ENCODE assay signal across 18 cellular contexts in the genomic region with DNA sequence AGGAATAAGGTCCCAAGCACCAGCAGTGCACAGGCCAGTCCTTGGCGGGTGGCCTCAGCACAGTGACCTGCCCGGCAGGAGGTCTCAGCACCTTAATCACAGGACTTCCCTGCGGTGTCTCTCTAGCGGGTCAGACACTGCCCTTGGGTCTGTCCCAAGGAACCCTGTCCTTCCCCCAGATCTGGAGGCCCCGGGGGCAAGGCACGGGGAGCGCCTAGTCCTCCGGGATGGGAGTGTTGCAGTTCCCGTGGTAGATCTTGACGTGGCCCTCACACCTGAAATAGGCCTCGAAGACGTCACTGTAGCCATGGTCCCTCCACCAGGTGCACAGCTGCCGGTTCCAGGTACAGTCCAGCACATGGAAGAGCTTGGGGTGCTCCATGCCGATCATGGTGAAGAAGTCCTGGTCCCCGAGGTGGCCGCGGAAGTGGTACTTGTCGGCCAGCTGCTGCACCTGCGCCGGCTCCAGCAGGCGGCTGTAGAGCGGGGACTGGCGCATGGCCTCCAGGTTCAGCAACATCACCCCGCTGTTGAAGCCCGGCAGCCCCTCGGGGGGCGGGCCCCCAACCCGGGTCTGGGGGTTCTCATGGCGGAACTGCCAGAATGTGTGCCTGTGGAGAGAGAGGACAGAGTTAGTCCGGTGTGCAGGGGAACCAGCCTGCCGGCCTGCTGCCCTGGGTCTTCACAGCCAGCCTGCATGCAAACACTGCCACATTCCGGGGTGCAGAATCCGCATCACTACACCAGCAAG.
DNase-seq lines count a peak whose midpoint lies in the region; ATAC-seq and TF ChIP-seq lines count a peak whose summit lies in the region.
"Had no signal": no experiment of that assay in that cellular context is flagged by ENCODE, and none has a peak within 500 bp of the region (broad histone marks: within the 10 kb centered on the region; RNA-seq: fewer than 3 reads in every experiment).

No MANE protein-coding gene starts in this region.

- H3K9me3 ChIP-seq in left ventricle myocardium inferior (replicated peaks) = no peaks in the 10 kb centered on the region
- H3K9me3 ChIP-seq in trophoblast cell (ENCODE audit: insufficient read depth, low read depth, low read length) = peaks cover 2% of the 10 kb centered on the region
- no peaks in the 10 kb centered on the region for H3K9me3 ChIP-seq in aorta (ENCODE audit: control insufficient read depth, low read length)
- no peaks in the 10 kb centered on the region for H3K9me3 ChIP-seq in psoas muscle

- H3K4me2 ChIP-seq in trophoblast cell (ENCODE audit: low read length) = no peak overlapping the region
- H3K4me2 ChIP-seq: BLaER1, KMS-11 had no signal

- no peak overlapping the region for H4K91ac ChIP-seq in trophoblast cell (ENCODE audit: low read depth, low read length)

- WGBS in trophoblast cell (ENCODE audit: extremely low coverage, insufficient coverage, insufficient read length) = no CpG with 5 or more reads among the region's 33 CpGs
- 97 to 99% methylated on average over 33 of the region's 33 CpGs for WGBS in aorta, 2 donors
- 97 to 98% (median 98%) methylated on average over 32 to 33 of the region's 33 CpGs for whole genome bisulfite sequencing in psoas muscle, 3 donors

- H3K27ac ChIP-seq in left ventricle myocardium inferior (replicated peaks) (no peak overlapping the region), trophoblast cell (ENCODE audit: low read depth, low read length) (no peak overlapping the region), aorta (ENCODE audit: low read depth in 1 of 2, low read length in 2 of 2) (no peak overlapping the region), psoas muscle (no peak overlapping the region)
- H3K27ac ChIP-seq: BLaER1, KMS-11 had no signal

- H4K12ac ChIP-seq in trophoblast cell (ENCODE audit: low read depth, low read length) = no peak overlapping the region

- TF ChIP-seq CTCF in left ventricle myocardium inferior (IDR thresholded peaks at IDR 0.05; ENCODE audit: borderline replicate concordance) (no peak), psoas muscle (IDR thresholded peaks at IDR 0.05) (no peak)

- H3K9me3 Mint-ChIP-seq in activated CD4-positive, alpha-beta T cell treated with anti-CD3 and anti-CD28 coated beads for 36 hours (ENCODE audit: low read depth) = no peaks in the 10 kb centered on the region
- no peaks in the 10 kb centered on the region for H3K9me3 Mint-ChIP-seq in effector memory CD8-positive, alpha-beta T cell

- H2AFZ ChIP-seq in trophoblast cell (ENCODE audit: insufficient read depth, low read length, poor library complexity) = no peak overlapping the region

- H3K23ac ChIP-seq in trophoblast cell (ENCODE audit: low read length) = no peak overlapping the region

- H3K18ac ChIP-seq in trophoblast cell (ENCODE audit: low read length) = no peak overlapping the region

- no peaks in the 10 kb centered on the region for H3K79me2 ChIP-seq in trophoblast cell (ENCODE audit: control insufficient read depth, insufficient read depth, low read length, poor library complexity)

- no peaks in the 10 kb centered on the region for H3K27me3 Mint-ChIP-seq in activated CD4-positive, alpha-beta T cell treated with anti-CD3 and anti-CD28 coated beads for 36 hours
- no peaks in the 10 kb centered on the region for H3K27me3 Mint-ChIP-seq in effector memory CD8-positive, alpha-beta T cell

- no peak overlapping the region for H2BK5ac ChIP-seq in trophoblast cell (ENCODE audit: low read depth, low read length, poor library complexity)

- H3K4ac ChIP-seq in trophoblast cell (ENCODE audit: low read depth, low read length) = no peak overlapping the region

- peak overlapping the region; percentile 4 for H2BK12ac ChIP-seq in trophoblast cell (ENCODE audit: low read length)

- no peak overlapping the region for H4K8ac ChIP-seq in trophoblast cell (ENCODE audit: low read depth, low read length)

- DNase-seq in activated CD4-positive, alpha-beta T cell treated with anti-CD3 and anti-CD28 coated beads for 36 hours = peak; percentile 1
- no peak for DNase-seq in activated CD4-positive, alpha-beta T cell treated with anti-CD3 and anti-CD28 coated beads for 1 hour
- DNase-seq in left ventricle myocardium superior = peak; percentile 30
- no peak for DNase-seq in left ventricle myocardium inferior
- no peak for DNase-seq in trophoblast cell
- peak; percentile 39 to 63 for DNase-seq in aorta
- no peak for DNase-seq in psoas muscle
- DNase-seq in effector memory CD8-positive, alpha-beta T cell = no peak
- DNase-seq: 8988T; DMS 273 treated with DMSO at 0.1 percent for 48 hours; GOT3; NCI-H1092; NCI-H1694; NCI-H345; NCI-H69; NK-92 treated with Interleukin-12 subunit alpha and Interleukin-12 subunit beta, amount 100 ng/mL, for 24 hours had no signal

- H3K27ac Mint-ChIP-seq in activated CD4-positive, alpha-beta T cell treated with anti-CD3 and anti-CD28 coated beads for 36 hours = no peak overlapping the region
- no peak overlapping the region for H3K27ac Mint-ChIP-seq in effector memory CD8-positive, alpha-beta T cell

- H3K4me3 Mint-ChIP-seq in activated CD4-positive, alpha-beta T cell treated with anti-CD3 and anti-CD28 coated beads for 36 hours = no peak overlapping the region
- no peak overlapping the region for H3K4me3 Mint-ChIP-seq in effector memory CD8-positive, alpha-beta T cell

- H3K9ac ChIP-seq in trophoblast cell (ENCODE audit: low read length) = no peak overlapping the region
- H3K9ac ChIP-seq: BLaER1, KMS-11 had no signal

- H3K14ac ChIP-seq in trophoblast cell (ENCODE audit: low read length) = peak overlapping the region; percentile 59

- H3K4me1 ChIP-seq in left ventricle myocardium inferior (peaks cover 12% of the 10 kb centered on the region), trophoblast cell (ENCODE audit: control insufficient read depth in 1 of 2, insufficient read depth in 2 of 2, low read length in 2 of 2) (peaks cover 10 to 12% of the 10 kb centered on the region in 2 experiments), aorta (ENCODE audit: control insufficient read depth in 1 of 2, insufficient read depth in 2 of 2, low read length in 2 of 2) (no peaks in the 10 kb centered on the region), psoas muscle (peaks cover 28% of the 10 kb centered on the region)

- ATAC-seq in activated CD4-positive, alpha-beta T cell treated with anti-CD3 and anti-CD28 coated beads for 36 hours = no peak
- ATAC-seq in left ventricle myocardium superior (no peak), aorta (ENCODE audit: low FRiP score) (no peak), psoas muscle (no peak)
- ATAC-seq in effector memory CD8-positive, alpha-beta T cell (replicated peaks) = no peak

- H2AK5ac ChIP-seq in trophoblast cell (ENCODE audit: low read length) = no peak overlapping the region

- CTCF ChIA-PET in activated CD4-positive, alpha-beta T cell treated with anti-CD3 and anti-CD28 coated beads for 36 hours (lab: Charles Lee) = no interaction called here

- H3K4me3 ChIP-seq in left ventricle myocardium inferior (no peak overlapping the region), trophoblast cell (ENCODE audit: low read depth, low read length) (no peak overlapping the region), aorta (ENCODE audit: low read length in 2 of 2) (no peak overlapping the region), psoas muscle (no peak overlapping the region)
- H3K4me3 ChIP-seq: BLaER1 had no signal

- peaks cover 7% of the 10 kb centered on the region for H3K36me3 Mint-ChIP-seq in activated CD4-positive, alpha-beta T cell treated with anti-CD3 and anti-CD28 coated beads for 36 hours (ENCODE audit: low read depth)
- peaks cover 6% of the 10 kb centered on the region for H3K36me3 Mint-ChIP-seq in effector memory CD8-positive, alpha-beta T cell (ENCODE audit: insufficient read depth)

- no peaks in the 10 kb centered on the region for H3K4me1 Mint-ChIP-seq in activated CD4-positive, alpha-beta T cell treated with anti-CD3 and anti-CD28 coated beads for 36 hours
- H3K4me1 Mint-ChIP-seq in effector memory CD8-positive, alpha-beta T cell (ENCODE audit: low read depth in 2 of 2) = peaks cover 0 to 2% of the 10 kb centered on the region in 2 donors

- no peak overlapping the region for H2BK120ac ChIP-seq in trophoblast cell (ENCODE audit: insufficient read depth, low read length, poor library complexity)

- peaks cover 2% of the 10 kb centered on the region for H3K79me1 ChIP-seq in trophoblast cell (ENCODE audit: low read length)

- intact Hi-C loops in activated CD4-positive, alpha-beta T cell treated with anti-CD3 and anti-CD28 coated beads for 36 hours (cut with DNase I, micrococcal nuclease) = no loop called here
- intact Hi-C loops in left ventricle myocardium superior (cut with micrococcal nuclease) (no loop called here), left ventricle myocardium inferior (cut with micrococcal nuclease) (no loop called here), aorta (cut with DNase I) (no loop called here), psoas muscle (cut with DNase I) (no loop called here)

- H3K36me3 ChIP-seq in left ventricle myocardium inferior (peaks cover 7% of the 10 kb centered on the region), trophoblast cell (ENCODE audit: control insufficient read depth in 1 of 2, insufficient read depth in 2 of 2, low read length in 2 of 2) (peaks cover 0 to 2% of the 10 kb centered on the region in 2 experiments), aorta (ENCODE audit: control insufficient read depth in 1 of 2, insufficient read depth in 2 of 2, low read length in 1 of 2) (no peaks in the 10 kb centered on the region), psoas muscle (ENCODE audit: insufficient read depth in 1 of 2, low read depth in 1 of 2) (no peaks in the 10 kb centered on the region)

- POLR2A ChIA-PET in activated CD4-positive, alpha-beta T cell treated with anti-CD3 and anti-CD28 coated beads for 36 hours (lab: Charles Lee) = no interaction called here

- H3K27me3 ChIP-seq in left ventricle myocardium inferior (ENCODE audit: low read depth) (no peaks in the 10 kb centered on the region), trophoblast cell (ENCODE audit: insufficient read depth, low read length) (no peaks in the 10 kb centered on the region), aorta (ENCODE audit: control insufficient read depth in 1 of 2, insufficient read depth in 2 of 2, low read length in 1 of 2) (no peaks in the 10 kb centered on the region), psoas muscle (ENCODE audit: insufficient read depth in 3 of 3, low read length in 2 of 3) (no peaks in the 10 kb centered on the region)
- H3K27me3 ChIP-seq: BLaER1 had no signal

Comparison
In these comparisons a context has a peak if more than half of its experiments do, and no peak if none do; other contexts are left out.
1. DNase-seq: peak in activated CD4-positive, alpha-beta T cell treated with anti-CD3 and anti-CD28 coated beads for 36 hours (single experiment), left ventricle myocardium superior (single experiment) and aorta (2 of 2); none in activated CD4-positive, alpha-beta T cell treated with anti-CD3 and anti-CD28 coated beads for 1 hour (single experiment), left ventricle myocardium inferior (single experiment), trophoblast cell (0 of 2), psoas muscle (0 of 2) and effector memory CD8-positive, alpha-beta T cell (0 of 3).